ENCODE assay signal across 9 cellular contexts in the genomic region with DNA sequence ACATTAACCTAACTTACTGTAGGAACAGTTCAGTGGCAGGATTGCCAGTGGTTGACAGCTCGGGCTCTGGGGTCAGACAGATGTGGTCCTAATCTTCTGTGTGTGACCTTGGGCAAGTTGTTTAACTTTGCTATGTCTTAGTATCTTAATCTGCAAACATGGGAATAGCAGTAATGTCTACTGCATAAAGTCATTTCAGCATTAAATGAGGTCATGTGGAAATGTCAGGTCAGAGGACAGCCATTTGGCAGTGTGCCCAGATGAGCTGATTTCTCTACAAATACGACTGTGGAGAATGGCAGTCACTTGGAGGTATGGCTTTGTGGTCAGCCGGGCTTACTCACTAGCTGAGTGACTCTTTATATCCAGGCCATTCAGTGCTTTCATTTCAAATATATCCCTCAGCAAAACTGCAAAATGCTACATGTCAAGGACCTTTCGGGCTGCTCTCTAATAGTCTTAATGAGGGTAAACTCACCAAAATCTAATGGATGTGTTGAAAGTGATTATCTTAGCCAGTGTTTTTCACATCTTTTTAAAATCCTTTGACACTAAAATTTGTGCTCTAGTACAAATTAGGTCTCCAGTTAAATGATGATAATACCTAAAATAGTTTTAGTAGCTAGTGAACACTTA.
A peak's percentile ranks its signal among the peaks of the same experiment; 100 is the strongest.
DNase-seq lines count a peak whose midpoint lies in the region; ATAC-seq and TF ChIP-seq lines count a peak whose summit lies in the region.
"Had no signal": no experiment of that assay in that cellular context is flagged by ENCODE, and none has a peak within 500 bp of the region (broad histone marks: within the 10 kb centered on the region; RNA-seq: fewer than 3 reads in every experiment).

No MANE protein-coding gene starts in this region.

- no peaks in the 10 kb centered on the region for H3K9me3 ChIP-seq in ascending aorta

- no peak for TF ChIP-seq CTCF in ascending aorta (IDR thresholded peaks at IDR 0.05)

- peak; percentile 90 for DNase-seq in COLO668 (lab: John Stamatoyannopoulos, UW; ENCODE audit: unreplicated experiment)
- peak; percentile 79 to 89 for DNase-seq in SHP77 (lab: John Stamatoyannopoulos, UW)
- DNase-seq in ascending aorta (ENCODE audit: low spot score in 2 of 2), result peak; percentile 60 to 92
- peak; percentile 75 for DNase-seq in kidney glomerular epithelial cell (lab: John Stamatoyannopoulos, UW)
- peak; percentile 50 to 81 for DNase-seq in stimulated activated CD8-positive, alpha-beta memory T cell treated with anti-CD3 and anti-CD28 coated beads, Interleukin-7, amount 100 ng/mL, for 48 hours (ENCODE audit: extremely low read depth in 1 of 2, low read depth in 1 of 2)
- DNase-seq in G401 (ENCODE audit: low spot score), result no peak

- H3K27ac ChIP-seq in ascending aorta, result peak overlapping the region; percentile 2 to 41
- H3K27ac ChIP-seq: parathyroid adenoma had no signal

- no peaks in the 10 kb centered on the region for H3K36me3 ChIP-seq in ascending aorta

- H3K4me3 ChIP-seq in ascending aorta, result no peak overlapping the region

- in situ Hi-C loops in G401 (cut with HindIII; ENCODE audit: low sequenced_read_pairs), result no loop called here

- no peaks in the 10 kb centered on the region for H3K27me3 ChIP-seq in ascending aorta

- peaks cover 6 to 14% of the 10 kb centered on the region in 2 donors for H3K4me1 ChIP-seq in ascending aorta

- intact Hi-C loops in ascending aorta (cut with DNase I), result loop anchor here (5.0 to 10.0 kb wide), 3 partner anchors 52 to 950 kb away; a partner anchor contains a TSS

- peak; percentile 97 for ATAC-seq in GM19463 (IDR thresholded peaks at IDR 0.05; ENCODE audit: unreplicated experiment)
- ATAC-seq in HG03520 (IDR thresholded peaks at IDR 0.05; ENCODE audit: unreplicated experiment), result peak; percentile 77
